19 cellular contexts compared by ENCODE assay signal in the genomic region with DNA sequence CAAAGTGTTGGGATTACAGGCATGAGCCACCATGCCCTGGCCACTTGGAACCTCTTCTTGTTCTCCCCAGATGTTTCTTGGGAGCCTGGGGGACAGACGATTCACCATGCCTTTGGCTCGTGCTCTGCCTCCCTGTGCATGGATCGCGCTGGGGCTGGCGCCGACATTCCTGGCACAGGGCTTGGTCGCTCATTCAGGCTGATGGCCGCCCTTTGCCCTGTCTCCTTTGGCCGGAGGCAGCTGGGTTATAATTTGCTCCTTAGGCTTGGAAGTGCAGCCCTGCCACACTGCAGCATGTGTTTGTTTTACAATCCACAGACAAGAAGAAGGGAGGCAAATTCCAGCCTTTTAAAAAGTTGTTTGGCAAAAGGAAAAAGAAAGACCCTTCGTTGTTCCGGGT.
DNase-seq lines count a peak whose midpoint lies in the region; ATAC-seq, FAIRE-seq and TF ChIP-seq lines count a peak whose summit lies in the region.
"Had no signal": no experiment of that assay in that cellular context is flagged by ENCODE, and none has a peak within 500 bp of the region (broad histone marks: within the 10 kb centered on the region; RNA-seq: fewer than 3 reads in every experiment).

No MANE protein-coding gene starts in this region.

- peak overlapping the region in 1 of 2 donors; percentile 62 for H3K9ac ChIP-seq in colonic mucosa (ENCODE audit: low read depth in 2 of 2, low read length in 2 of 2)
- H3K9ac ChIP-seq in HepG2 (ENCODE audit: insufficient read depth, low read depth, low read length) = no peak overlapping the region
- H3K9ac ChIP-seq: BLaER1 treated with 17β-estradiol and CSF1 and Interleukin-3, amounts not matched to agents 10 nM and 100 nM had no signal

- BruUV-seq in HepG2 (replicated peaks; lab: Mats Ljungman, UMichigan) = no TSS peak

- H2AFZ ChIP-seq in HepG2 (ENCODE audit: low read length) = no peak overlapping the region

- DNase-seq in colonic mucosa = peak; percentile 82
- no peak for DNase-seq in HepG2 (ENCODE audit: low spot score)
- peak; percentile 73 for DNase-seq in spleen
- no peak for DNase-seq in lower leg skin (ENCODE audit: low spot score in 2 of 2)
- DNase-seq in effector CD4-positive, alpha-beta T cell = no peak
- DNase-seq: 8988T; AML-193; Calu3; CD4-positive, CD25-positive, alpha-beta regulatory T cell; DMS 273 treated with DMSO at 0.1 percent for 48 hours; DMS79; EL; GOT3; H9 had no signal

- TF ChIP-seq CTCF in colonic mucosa (IDR thresholded peaks at IDR 0.05) = no peak
- no peak for TF ChIP-seq CTCF in HepG2 (CRISPR knock-in tag; IDR thresholded peaks at IDR 0.05)
- no peak for TF ChIP-seq CTCF in spleen (IDR thresholded peaks at IDR 0.05 in 8 of 11, conservative IDR thresholded peaks at IDR 0.05 in 3 of 11)
- TF ChIP-seq CTCF in lower leg skin (IDR thresholded peaks at IDR 0.05) = no peak

- TF ChIP-seq EP300 in HepG2 (IDR thresholded peaks at IDR 0.05; ENCODE audit: low read depth in 2 of 2, low read length in 2 of 2) (no peak), HepG2 (CRISPR knock-in tag; IDR thresholded peaks at IDR 0.05; ENCODE audit: borderline replicate concordance) (no peak)

- peak overlapping the region; percentile 0 for H3K4me3 ChIP-seq in colonic mucosa
- no peak overlapping the region for H3K4me3 ChIP-seq in HepG2 (replicated peaks in 1 of 3; ENCODE audit: insufficient read depth in 1 of 3, low read depth in 2 of 3, low read length in 3 of 3)
- H3K4me3 ChIP-seq in muscle layer of duodenum (ENCODE audit: low read depth in 1 of 2, low read length in 2 of 2) = no peak overlapping the region
- no peak overlapping the region for H3K4me3 ChIP-seq in spleen
- H3K4me3 ChIP-seq in lower leg skin (ENCODE audit: low read depth, poor library complexity, severe bottlenecking) = no peak overlapping the region
- H3K4me3 ChIP-seq: BLaER1 treated with 17β-estradiol and CSF1 and Interleukin-3, amounts not matched to agents 10 nM and 100 nM had no signal

- POLR2A ChIA-PET in HepG2 (lab: Yijun Ruan, JAX) = no interaction called here

- H4K20me1 ChIP-seq in HepG2 (ENCODE audit: insufficient read depth, low read length) = no peaks in the 10 kb centered on the region
- H4K20me1 ChIP-seq: BLaER1 treated with 17β-estradiol and CSF1 and Interleukin-3, amounts not matched to agents 10 nM and 100 nM had no signal

- H3K36me3 ChIP-seq in colonic mucosa = no peaks in the 10 kb centered on the region
- H3K36me3 ChIP-seq in HepG2 (replicated peaks in 1 of 2; ENCODE audit: control insufficient read depth in 1 of 2, insufficient read depth in 2 of 2, low read length in 2 of 2) = no peaks in the 10 kb centered on the region
- H3K36me3 ChIP-seq in muscle layer of duodenum (ENCODE audit: control insufficient read depth in 1 of 2, insufficient read depth in 2 of 2, low read length in 2 of 2) = no peaks in the 10 kb centered on the region
- H3K36me3 ChIP-seq in spleen = no peaks in the 10 kb centered on the region

- CTCF ChIA-PET in HepG2 (lab: Yijun Ruan, JAX; ENCODE audit: low intra/inter-chr PET ratio, low total read pairs) = no interaction called here

- no peak for TF ChIP-seq RAD21 in HepG2 (CRISPR knock-in tag; IDR thresholded peaks at IDR 0.05)

- no peak for ATAC-seq in HepG2
- no peak for ATAC-seq in HG02938 (IDR thresholded peaks at IDR 0.05; ENCODE audit: unreplicated experiment)

- intact Hi-C loops in colonic mucosa (cut with DNase I) (no loop called here), HepG2 (cut with micrococcal nuclease; ENCODE audit: unreplicated experiment) (no loop called here), spleen (cut with DNase I; ENCODE audit: low total_unique reads) (no loop called here), lower leg skin (cut with DNase I; ENCODE audit: low total_unique reads) (no loop called here)

- H3K27ac ChIP-seq in colonic mucosa = peak overlapping the region; percentile 78
- H3K27ac ChIP-seq in HepG2 (ENCODE audit: extremely low read length, insufficient read depth, low read length) = no peak overlapping the region
- H3K27ac ChIP-seq in muscle layer of duodenum (ENCODE audit: low read length) = peak overlapping the region; percentile 51
- H3K27ac ChIP-seq in spleen = no peak overlapping the region
- H3K27ac ChIP-seq: BLaER1 treated with 17β-estradiol and CSF1 and Interleukin-3, amounts not matched to agents 10 nM and 100 nM had no signal

- TF ChIP-seq POLR2A in HepG2 (IDR thresholded peaks at IDR 0.05; ENCODE audit: insufficient read depth in 1 of 2, low read depth in 2 of 2, low read length in 2 of 2) = no peak
- TF ChIP-seq POLR2A in spleen (IDR thresholded peaks at IDR 0.05) = no peak
- TF ChIP-seq POLR2A in lower leg skin (IDR thresholded peaks at IDR 0.05) = no peak

- H3K79me2 ChIP-seq in HepG2 (ENCODE audit: insufficient read depth, low read length) = no peaks in the 10 kb centered on the region

- H3K4me1 ChIP-seq in colonic mucosa (peaks cover 8% of the 10 kb centered on the region), HepG2 (ENCODE audit: insufficient read depth, low read length) (no peaks in the 10 kb centered on the region), muscle layer of duodenum (ENCODE audit: control insufficient read depth in 1 of 2, insufficient read depth in 2 of 2, low read length in 2 of 2) (no peaks in the 10 kb centered on the region), spleen (no peaks in the 10 kb centered on the region)
- H3K4me1 ChIP-seq: BLaER1 treated with 17β-estradiol and CSF1 and Interleukin-3, amounts not matched to agents 10 nM and 100 nM had no signal

- 89% methylated on average over 11 of the region's 11 CpGs for WGBS in HepG2 (ENCODE audit: low lambda C conversion rate)
- 76 to 88% (median 82%) methylated on average over 11 of the region's 11 CpGs for WGBS in spleen, 5 donors
- WGBS in lower leg skin, 2 donors = 68 to 74% methylated on average over 8 to 11 of the region's 11 CpGs

- no peaks in the 10 kb centered on the region for H3K27me3 ChIP-seq in colonic mucosa
- H3K27me3 ChIP-seq in HepG2 (ENCODE audit: control insufficient read depth in 1 of 2, insufficient read depth in 2 of 2, low read length in 2 of 2) = no peaks in the 10 kb centered on the region
- H3K27me3 ChIP-seq in muscle layer of duodenum (ENCODE audit: low read depth, low read length) = no peaks in the 10 kb centered on the region
- H3K27me3 ChIP-seq in spleen (replicated peaks in 1 of 7) = no peaks in the 10 kb centered on the region
- H3K27me3 ChIP-seq: BLaER1 treated with 17β-estradiol and CSF1 and Interleukin-3, amounts not matched to agents 10 nM and 100 nM had no signal

- in situ Hi-C loops in HepG2 (cut with HindIII; ENCODE audit: extremely low pct_ligation_motif_present, low pct_unique_long_range_greater_than_20kb) = no loop called here

- FAIRE-seq in HepG2 (lab: Jason Lieb, UNC) = no peak
- FAIRE-seq: G401.6, GM12891 had no signal

- no peak overlapping the region for H3K4me2 ChIP-seq in HepG2 (ENCODE audit: low read depth, low read length)
- H3K4me2 ChIP-seq: BLaER1 treated with 17β-estradiol and CSF1 and Interleukin-3, amounts not matched to agents 10 nM and 100 nM had no signal

- H3K9me3 ChIP-seq in colonic mucosa (no peaks in the 10 kb centered on the region), HepG2 (ENCODE audit: low read length) (no peaks in the 10 kb centered on the region), muscle layer of duodenum (ENCODE audit: control insufficient read depth in 1 of 2, low read length in 2 of 2) (no peaks in the 10 kb centered on the region), spleen (no peaks in the 10 kb centered on the region)

TF ChIP-seq in HepG2, 621 proteins besides CTCF, POLR2A, EP300 and RAD21:
- 0 out of 2 replicates have a peak, but pooled peaks have one; percentile 32 for TF ChIP-seq ZNF121 (CRISPR knock-in tag; IDR thresholded peaks at IDR 0.05)
- no peak for TF ChIP-seq HNF4A (CRISPR knock-in tag; IDR thresholded peaks at IDR 0.05)
- TF ChIP-seq ZNF644 (CRISPR knock-in tag; IDR thresholded peaks at IDR 0.05; ENCODE audit: low read depth) = no peak
- TF ChIP-seq SIN3B (IDR thresholded peaks at IDR 0.05; ENCODE audit: low read length) = no peak
- no peak for TF ChIP-seq ZFP37 (CRISPR knock-in tag; IDR thresholded peaks at IDR 0.05; ENCODE audit: borderline replicate concordance)
- TF ChIP-seq, protein P1, sequence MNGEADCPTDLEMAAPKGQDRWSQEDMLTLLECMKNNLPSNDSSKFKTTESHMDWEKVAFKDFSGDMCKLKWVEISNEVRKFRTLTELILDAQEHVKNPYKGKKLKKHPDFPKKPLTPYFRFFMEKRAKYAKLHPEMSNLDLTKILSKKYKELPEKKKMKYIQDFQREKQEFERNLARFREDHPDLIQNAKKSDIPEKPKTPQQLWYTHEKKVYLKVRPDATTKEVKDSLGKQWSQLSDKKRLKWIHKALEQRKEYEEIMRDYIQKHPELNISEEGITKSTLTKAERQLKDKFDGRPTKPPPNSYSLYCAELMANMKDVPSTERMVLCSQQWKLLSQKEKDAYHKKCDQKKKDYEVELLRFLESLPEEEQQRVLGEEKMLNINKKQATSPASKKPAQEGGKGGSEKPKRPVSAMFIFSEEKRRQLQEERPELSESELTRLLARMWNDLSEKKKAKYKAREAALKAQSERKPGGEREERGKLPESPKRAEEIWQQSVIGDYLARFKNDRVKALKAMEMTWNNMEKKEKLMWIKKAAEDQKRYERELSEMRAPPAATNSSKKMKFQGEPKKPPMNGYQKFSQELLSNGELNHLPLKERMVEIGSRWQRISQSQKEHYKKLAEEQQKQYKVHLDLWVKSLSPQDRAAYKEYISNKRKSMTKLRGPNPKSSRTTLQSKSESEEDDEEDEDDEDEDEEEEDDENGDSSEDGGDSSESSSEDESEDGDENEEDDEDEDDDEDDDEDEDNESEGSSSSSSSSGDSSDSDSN (CRISPR knock-in tag; IDR thresholded peaks at IDR 0.05) = no peak

Comparison
In these comparisons a context has a peak if more than half of its experiments do, and no peak if none do; other contexts are left out.
1. DNase-seq: peak in colonic mucosa (single experiment) and spleen (single experiment); none in HepG2 (single experiment), lower leg skin (0 of 2) and effector CD4-positive, alpha-beta T cell (single experiment).
2. H3K27ac ChIP-seq: peak in colonic mucosa (single experiment) and muscle layer of duodenum (single experiment); none in HepG2 (single experiment) and spleen (0 of 8).